1 cellular context compared by ENCODE assay signal in the genomic region with DNA sequence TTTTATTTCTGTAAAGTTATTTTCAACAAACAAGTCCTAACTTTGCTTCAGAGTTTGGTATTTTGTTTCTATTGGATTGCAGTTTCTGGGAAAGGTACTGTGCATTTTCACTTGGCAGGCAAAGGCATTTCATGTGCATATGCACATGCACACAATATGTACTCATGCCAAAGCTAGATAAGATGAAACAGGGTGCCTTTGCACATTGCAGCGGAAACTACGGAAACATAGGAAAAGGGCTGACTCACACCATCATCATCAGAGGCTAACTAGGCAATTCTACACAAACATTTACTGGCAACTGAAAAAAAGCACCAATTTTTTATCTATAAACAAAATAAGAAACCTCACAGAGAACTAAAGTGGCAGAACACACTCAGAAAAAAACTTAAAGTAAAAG.
TF ChIP-seq lines count a peak whose summit lies in the region.

No MANE protein-coding gene starts in this region.

TF ChIP-seq in K562, 482 proteins besides CTCF, POLR2A, EP300 and RAD21 (continued from another document and continues in another):
- TF ChIP-seq ZBTB8A (IDR thresholded peaks at IDR 0.05; ENCODE audit: partially characterized antibody) (no peak), SREBF2 (CRISPR knock-in tag; IDR thresholded peaks at IDR 0.05) (no peak), ZKSCAN8 (CRISPR knock-in tag; IDR thresholded peaks at IDR 0.05) (no peak), POLR2G (IDR thresholded peaks at IDR 0.05; ENCODE audit: low read depth, low read length) (no peak), FOXJ2 (tag; IDR thresholded peaks at IDR 0.05) (no peak), NCOR1 (IDR thresholded peaks at IDR 0.05) (peak; percentile 70), FOXM1 (IDR thresholded peaks at IDR 0.05; ENCODE audit: low read depth) (no peak), FOXM1 (CRISPR knock-in tag; IDR thresholded peaks at IDR 0.05; ENCODE audit: low read depth) (no peak), ZNF165 (CRISPR knock-in tag; IDR thresholded peaks at IDR 0.05; ENCODE audit: borderline replicate concordance) (no peak), NCOA6 (IDR thresholded peaks at IDR 0.05) (no peak), TBP (optimal IDR thresholded peaks at IDR 0.05; ENCODE audit: low read depth, low read length) (no peak), YBX1 (IDR thresholded peaks at IDR 0.05) (no peak), TOE1 (IDR thresholded peaks at IDR 0.05; ENCODE audit: borderline replicate concordance) (no peak), TOE1 (CRISPR knock-in tag; IDR thresholded peaks at IDR 0.05; ENCODE audit: borderline replicate concordance, low read depth) (no peak), ZNF785 (CRISPR knock-in tag; IDR thresholded peaks at IDR 0.05) (no peak), HOXB6 (CRISPR knock-in tag; IDR thresholded peaks at IDR 0.05; ENCODE audit: borderline replicate concordance) (no peak), DPF2 (IDR thresholded peaks at IDR 0.05) (peak; percentile 89), POLR2AphosphoS5 (IDR thresholded peaks at IDR 0.05; ENCODE audit: control insufficient read depth, insufficient read depth, low read depth, low read length) (0 out of 2 replicates have a peak, but pooled peaks have one; percentile 37), KAT7 (CRISPR knock-in tag; IDR thresholded peaks at IDR 0.05; ENCODE audit: borderline replicate concordance) (no peak), FUS (optimal IDR thresholded peaks at IDR 0.05; ENCODE audit: low read depth, low read length) (no peak), ZNF778 (CRISPR knock-in tag; IDR thresholded peaks at IDR 0.05) (no peak), SMARCE1 (IDR thresholded peaks at IDR 0.05) (peak; percentile 79), ZKSCAN3 (CRISPR knock-in tag; IDR thresholded peaks at IDR 0.05) (no peak), NCOA4 (IDR thresholded peaks at IDR 0.05; ENCODE audit: partially characterized antibody) (no peak), ZNF583 (CRISPR knock-in tag; IDR thresholded peaks at IDR 0.05) (no peak), CXXC5 (CRISPR knock-in tag; IDR thresholded peaks at IDR 0.05) (peak; percentile 51), ETV5 (CRISPR knock-in tag; IDR thresholded peaks at IDR 0.05; ENCODE audit: low read depth) (no peak), ZNF224 (CRISPR knock-in tag; IDR thresholded peaks at IDR 0.05) (no peak), ZNF121 (CRISPR knock-in tag; conservative IDR thresholded peaks at IDR 0.05) (no peak), PTRF (tag; IDR thresholded peaks at IDR 0.05) (no peak), GABPA (tag; conservative IDR thresholded peaks at IDR 0.05; ENCODE audit: low read depth) (peak; percentile 28)
- TF ChIP-seq, protein P1, sequence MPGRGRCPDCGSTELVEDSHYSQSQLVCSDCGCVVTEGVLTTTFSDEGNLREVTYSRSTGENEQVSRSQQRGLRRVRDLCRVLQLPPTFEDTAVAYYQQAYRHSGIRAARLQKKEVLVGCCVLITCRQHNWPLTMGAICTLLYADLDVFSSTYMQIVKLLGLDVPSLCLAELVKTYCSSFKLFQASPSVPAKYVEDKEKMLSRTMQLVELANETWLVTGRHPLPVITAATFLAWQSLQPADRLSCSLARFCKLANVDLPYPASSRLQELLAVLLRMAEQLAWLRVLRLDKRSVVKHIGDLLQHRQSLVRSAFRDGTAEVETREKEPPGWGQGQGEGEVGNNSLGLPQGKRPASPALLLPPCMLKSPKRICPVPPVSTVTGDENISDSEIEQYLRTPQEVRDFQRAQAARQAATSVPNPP (IDR thresholded peaks at IDR 0.05; ENCODE audit: borderline replicate concordance, insufficient read depth, insufficient read length): no peak
- TF ChIP-seq, protein P2, sequence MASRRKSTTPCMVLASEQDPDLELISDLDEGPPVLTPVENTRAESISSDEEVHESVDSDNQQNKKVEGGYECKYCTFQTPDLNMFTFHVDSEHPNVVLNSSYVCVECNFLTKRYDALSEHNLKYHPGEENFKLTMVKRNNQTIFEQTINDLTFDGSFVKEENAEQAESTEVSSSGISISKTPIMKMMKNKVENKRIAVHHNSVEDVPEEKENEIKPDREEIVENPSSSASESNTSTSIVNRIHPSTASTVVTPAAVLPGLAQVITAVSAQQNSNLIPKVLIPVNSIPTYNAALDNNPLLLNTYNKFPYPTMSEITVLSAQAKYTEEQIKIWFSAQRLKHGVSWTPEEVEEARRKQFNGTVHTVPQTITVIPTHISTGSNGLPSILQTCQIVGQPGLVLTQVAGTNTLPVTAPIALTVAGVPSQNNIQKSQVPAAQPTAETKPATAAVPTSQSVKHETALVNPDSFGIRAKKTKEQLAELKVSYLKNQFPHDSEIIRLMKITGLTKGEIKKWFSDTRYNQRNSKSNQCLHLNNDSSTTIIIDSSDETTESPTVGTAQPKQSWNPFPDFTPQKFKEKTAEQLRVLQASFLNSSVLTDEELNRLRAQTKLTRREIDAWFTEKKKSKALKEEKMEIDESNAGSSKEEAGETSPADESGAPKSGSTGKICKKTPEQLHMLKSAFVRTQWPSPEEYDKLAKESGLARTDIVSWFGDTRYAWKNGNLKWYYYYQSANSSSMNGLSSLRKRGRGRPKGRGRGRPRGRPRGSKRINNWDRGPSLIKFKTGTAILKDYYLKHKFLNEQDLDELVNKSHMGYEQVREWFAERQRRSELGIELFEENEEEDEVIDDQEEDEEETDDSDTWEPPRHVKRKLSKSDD (conservative IDR thresholded peaks at IDR 0.05; ENCODE audit: low read length): no peak
- TF ChIP-seq, protein P3, sequence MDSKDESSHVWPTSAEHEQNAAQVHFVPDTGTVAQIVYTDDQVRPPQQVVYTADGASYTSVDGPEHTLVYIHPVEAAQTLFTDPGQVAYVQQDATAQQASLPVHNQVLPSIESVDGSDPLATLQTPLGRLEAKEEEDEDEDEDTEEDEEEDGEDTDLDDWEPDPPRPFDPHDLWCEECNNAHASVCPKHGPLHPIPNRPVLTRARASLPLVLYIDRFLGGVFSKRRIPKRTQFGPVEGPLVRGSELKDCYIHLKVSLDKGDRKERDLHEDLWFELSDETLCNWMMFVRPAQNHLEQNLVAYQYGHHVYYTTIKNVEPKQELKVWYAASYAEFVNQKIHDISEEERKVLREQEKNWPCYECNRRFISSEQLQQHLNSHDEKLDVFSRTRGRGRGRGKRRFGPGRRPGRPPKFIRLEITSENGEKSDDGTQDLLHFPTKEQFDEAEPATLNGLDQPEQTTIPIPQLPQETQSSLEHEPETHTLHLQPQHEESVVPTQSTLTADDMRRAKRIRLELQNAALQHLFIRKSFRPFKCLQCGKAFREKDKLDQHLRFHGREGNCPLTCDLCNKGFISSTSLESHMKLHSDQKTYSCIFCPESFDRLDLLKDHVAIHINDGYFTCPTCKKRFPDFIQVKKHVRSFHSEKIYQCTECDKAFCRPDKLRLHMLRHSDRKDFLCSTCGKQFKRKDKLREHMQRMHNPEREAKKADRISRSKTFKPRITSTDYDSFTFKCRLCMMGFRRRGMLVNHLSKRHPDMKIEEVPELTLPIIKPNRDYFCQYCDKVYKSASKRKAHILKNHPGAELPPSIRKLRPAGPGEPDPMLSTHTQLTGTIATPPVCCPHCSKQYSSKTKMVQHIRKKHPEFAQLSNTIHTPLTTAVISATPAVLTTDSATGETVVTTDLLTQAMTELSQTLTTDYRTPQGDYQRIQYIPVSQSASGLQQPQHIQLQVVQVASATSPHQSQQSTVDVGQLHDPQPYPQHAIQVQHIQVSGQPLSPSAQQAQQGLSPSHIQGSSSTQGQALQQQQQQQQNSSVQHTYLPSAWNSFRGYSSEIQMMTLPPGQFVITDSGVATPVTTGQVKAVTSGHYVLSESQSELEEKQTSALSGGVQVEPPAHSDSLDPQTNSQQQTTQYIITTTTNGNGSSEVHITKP (IDR thresholded peaks at IDR 0.05; ENCODE audit: partially characterized antibody): no peak
- TF ChIP-seq, protein P4, sequence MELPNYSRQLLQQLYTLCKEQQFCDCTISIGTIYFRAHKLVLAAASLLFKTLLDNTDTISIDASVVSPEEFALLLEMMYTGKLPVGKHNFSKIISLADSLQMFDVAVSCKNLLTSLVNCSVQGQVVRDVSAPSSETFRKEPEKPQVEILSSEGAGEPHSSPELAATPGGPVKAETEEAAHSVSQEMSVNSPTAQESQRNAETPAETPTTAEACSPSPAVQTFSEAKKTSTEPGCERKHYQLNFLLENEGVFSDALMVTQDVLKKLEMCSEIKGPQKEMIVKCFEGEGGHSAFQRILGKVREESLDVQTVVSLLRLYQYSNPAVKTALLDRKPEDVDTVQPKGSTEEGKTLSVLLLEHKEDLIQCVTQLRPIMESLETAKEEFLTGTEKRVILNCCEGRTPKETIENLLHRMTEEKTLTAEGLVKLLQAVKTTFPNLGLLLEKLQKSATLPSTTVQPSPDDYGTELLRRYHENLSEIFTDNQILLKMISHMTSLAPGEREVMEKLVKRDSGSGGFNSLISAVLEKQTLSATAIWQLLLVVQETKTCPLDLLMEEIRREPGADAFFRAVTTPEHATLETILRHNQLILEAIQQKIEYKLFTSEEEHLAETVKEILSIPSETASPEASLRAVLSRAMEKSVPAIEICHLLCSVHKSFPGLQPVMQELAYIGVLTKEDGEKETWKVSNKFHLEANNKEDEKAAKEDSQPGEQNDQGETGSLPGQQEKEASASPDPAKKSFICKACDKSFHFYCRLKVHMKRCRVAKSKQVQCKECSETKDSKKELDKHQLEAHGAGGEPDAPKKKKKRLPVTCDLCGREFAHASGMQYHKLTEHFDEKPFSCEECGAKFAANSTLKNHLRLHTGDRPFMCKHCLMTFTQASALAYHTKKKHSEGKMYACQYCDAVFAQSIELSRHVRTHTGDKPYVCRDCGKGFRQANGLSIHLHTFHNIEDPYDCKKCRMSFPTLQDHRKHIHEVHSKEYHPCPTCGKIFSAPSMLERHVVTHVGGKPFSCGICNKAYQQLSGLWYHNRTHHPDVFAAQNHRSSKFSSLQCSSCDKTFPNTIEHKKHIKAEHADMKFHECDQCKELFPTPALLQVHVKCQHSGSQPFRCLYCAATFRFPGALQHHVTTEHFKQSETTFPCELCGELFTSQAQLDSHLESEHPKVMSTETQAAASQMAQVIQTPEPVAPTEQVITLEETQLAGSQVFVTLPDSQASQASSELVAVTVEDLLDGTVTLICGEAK (IDR thresholded peaks at IDR 0.05): no peak
- TF ChIP-seq, protein P4 (CRISPR knock-in tag; IDR thresholded peaks at IDR 0.05): no peak
- TF ChIP-seq, protein P5, sequence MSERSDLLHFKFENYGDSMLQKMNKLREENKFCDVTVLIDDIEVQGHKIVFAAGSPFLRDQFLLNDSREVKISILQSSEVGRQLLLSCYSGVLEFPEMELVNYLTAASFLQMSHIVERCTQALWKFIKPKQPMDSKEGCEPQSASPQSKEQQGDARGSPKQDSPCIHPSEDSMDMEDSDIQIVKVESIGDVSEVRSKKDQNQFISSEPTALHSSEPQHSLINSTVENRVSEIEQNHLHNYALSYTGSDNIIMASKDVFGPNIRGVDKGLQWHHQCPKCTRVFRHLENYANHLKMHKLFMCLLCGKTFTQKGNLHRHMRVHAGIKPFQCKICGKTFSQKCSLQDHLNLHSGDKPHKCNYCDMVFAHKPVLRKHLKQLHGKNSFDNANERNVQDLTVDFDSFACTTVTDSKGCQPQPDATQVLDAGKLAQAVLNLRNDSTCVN (CRISPR knock-in tag; IDR thresholded peaks at IDR 0.05): no peak
- TF ChIP-seq, protein P6, sequence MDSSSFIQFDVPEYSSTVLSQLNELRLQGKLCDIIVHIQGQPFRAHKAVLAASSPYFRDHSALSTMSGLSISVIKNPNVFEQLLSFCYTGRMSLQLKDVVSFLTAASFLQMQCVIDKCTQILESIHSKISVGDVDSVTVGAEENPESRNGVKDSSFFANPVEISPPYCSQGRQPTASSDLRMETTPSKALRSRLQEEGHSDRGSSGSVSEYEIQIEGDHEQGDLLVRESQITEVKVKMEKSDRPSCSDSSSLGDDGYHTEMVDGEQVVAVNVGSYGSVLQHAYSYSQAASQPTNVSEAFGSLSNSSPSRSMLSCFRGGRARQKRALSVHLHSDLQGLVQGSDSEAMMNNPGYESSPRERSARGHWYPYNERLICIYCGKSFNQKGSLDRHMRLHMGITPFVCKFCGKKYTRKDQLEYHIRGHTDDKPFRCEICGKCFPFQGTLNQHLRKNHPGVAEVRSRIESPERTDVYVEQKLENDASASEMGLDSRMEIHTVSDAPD (CRISPR knock-in tag; IDR thresholded peaks at IDR 0.05): no peak
- TF ChIP-seq, protein P7, sequence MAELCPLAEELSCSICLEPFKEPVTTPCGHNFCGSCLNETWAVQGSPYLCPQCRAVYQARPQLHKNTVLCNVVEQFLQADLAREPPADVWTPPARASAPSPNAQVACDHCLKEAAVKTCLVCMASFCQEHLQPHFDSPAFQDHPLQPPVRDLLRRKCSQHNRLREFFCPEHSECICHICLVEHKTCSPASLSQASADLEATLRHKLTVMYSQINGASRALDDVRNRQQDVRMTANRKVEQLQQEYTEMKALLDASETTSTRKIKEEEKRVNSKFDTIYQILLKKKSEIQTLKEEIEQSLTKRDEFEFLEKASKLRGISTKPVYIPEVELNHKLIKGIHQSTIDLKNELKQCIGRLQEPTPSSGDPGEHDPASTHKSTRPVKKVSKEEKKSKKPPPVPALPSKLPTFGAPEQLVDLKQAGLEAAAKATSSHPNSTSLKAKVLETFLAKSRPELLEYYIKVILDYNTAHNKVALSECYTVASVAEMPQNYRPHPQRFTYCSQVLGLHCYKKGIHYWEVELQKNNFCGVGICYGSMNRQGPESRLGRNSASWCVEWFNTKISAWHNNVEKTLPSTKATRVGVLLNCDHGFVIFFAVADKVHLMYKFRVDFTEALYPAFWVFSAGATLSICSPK (IDR thresholded peaks at IDR 0.05; ENCODE audit: borderline replicate concordance): no peak
